ENCODE assay signal across 7 cellular contexts in the genomic region with DNA sequence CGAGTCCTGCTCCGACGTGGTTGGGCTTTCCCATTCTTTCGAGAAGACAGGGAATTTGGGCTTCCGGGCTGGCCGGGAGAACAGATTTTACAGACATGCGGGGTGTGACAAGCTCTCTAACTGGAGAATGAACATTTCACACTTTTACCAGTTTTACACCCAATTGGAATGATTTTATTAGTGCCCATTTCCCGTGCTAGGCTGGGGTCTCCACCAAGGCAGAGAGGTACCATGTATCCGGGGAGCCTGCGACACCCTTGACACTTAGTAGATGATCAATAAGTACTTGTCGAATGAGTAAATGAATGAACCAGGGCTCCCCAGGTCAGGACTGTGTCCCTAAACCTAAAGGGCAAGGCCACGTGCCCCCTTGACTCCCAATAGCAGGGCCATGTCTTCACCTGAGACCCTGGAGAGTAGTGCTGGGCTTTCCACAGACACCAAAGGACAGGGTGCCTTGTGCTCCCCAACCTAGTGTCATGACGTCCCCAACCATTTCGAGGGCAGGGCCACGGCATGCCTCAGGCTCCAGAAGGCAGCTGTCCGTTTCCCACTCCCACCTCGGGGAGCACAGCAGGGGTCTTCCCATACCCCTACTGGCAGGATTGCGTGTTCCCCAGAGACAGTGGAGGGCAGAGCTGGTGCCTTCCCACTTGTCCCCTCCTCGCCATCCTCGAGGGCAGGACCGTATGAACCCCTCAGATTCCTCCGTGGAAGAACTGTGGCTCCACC. TPM values are rescaled to one million over a fixed set of nuclear protein-coding genes. Genes with fewer than 3 reads are reported as not detected.
DNase-seq lines count a peak whose midpoint lies in the region; ATAC-seq and TF ChIP-seq lines count a peak whose summit lies in the region.

No MANE protein-coding gene starts in this region.

- TF ChIP-seq CTCF in Panc1 (IDR thresholded peaks at IDR 0.05) (no peak), tibial nerve (IDR thresholded peaks at IDR 0.05) (no peak)

- peak overlapping the region; percentile 91 for H3K9ac ChIP-seq in mesenchymal stem cell (ENCODE audit: low read length)

- H3K27ac ChIP-seq in Panc1 (ENCODE audit: low read length), result peak overlapping the region; percentile 95
- H3K27ac ChIP-seq in caudate nucleus (ENCODE audit: low read depth, low read length), result peak overlapping the region; percentile 75
- peak overlapping the region; percentile 88 for H3K27ac ChIP-seq in mesenchymal stem cell (ENCODE audit: low read length, poor library complexity, severe bottlenecking)
- peak overlapping the region; percentile 72 to 96 (median 92) for H3K27ac ChIP-seq in tibial nerve

- H3K4me3 ChIP-seq in Panc1 (ENCODE audit: low read depth in 2 of 2, low read length in 2 of 2) (peak overlapping the region; percentile 79 to 82), mesenchymal stem cell (ENCODE audit: insufficient read depth in 1 of 2, low read depth in 1 of 2, low read length in 2 of 2) (peak overlapping the region; percentile 56 to 95), tibial nerve (peak overlapping the region; percentile 70 to 98 (median 88))

- peak overlapping the region; percentile 58 to 75 for H3K18ac ChIP-seq in mesenchymal stem cell (ENCODE audit: low read depth in 1 of 2, low read length in 2 of 2)

- TSS peak; percentile 94 for BruUV-seq in Panc1 (replicated peaks; lab: Mats Ljungman, UMichigan)

- no peaks in the 10 kb centered on the region for H3K27me3 ChIP-seq in Panc1 (ENCODE audit: control insufficient read depth, insufficient read depth, low read length)
- no peaks in the 10 kb centered on the region for H3K27me3 ChIP-seq in mesenchymal stem cell (ENCODE audit: control insufficient read depth in 1 of 2, insufficient read depth in 1 of 2, low read length in 2 of 2)
- H3K27me3 ChIP-seq in tibial nerve, result no peaks in the 10 kb centered on the region

- in situ Hi-C loops in Panc1 (cut with HindIII; ENCODE audit: low pct_unique_long_range_greater_than_20kb, low sequenced_read_pairs), result no loop called here

- peak overlapping the region; percentile 60 for H2AFZ ChIP-seq in mesenchymal stem cell (ENCODE audit: low read depth, low read length)

- H3K36me3 ChIP-seq in Panc1 (ENCODE audit: control insufficient read depth, insufficient read depth, low read length) (peaks cover 2% of the 10 kb centered on the region), mesenchymal stem cell (ENCODE audit: control insufficient read depth in 1 of 2, insufficient read depth in 2 of 2, low read depth in 1 of 2, low read length in 2 of 2) (peaks cover 33 to 50% of the 10 kb centered on the region in 2 experiments), tibial nerve (peaks cover 0 to 48% (median 4%) of the 10 kb centered on the region in 3 donors)

- peak overlapping the region in 1 of 2 experiments; percentile 79 for H3K23ac ChIP-seq in mesenchymal stem cell (ENCODE audit: low read length in 2 of 2)

- peak overlapping the region; percentile 97 for H4K8ac ChIP-seq in mesenchymal stem cell (ENCODE audit: low read length)

- POLR2A ChIA-PET in Panc1 (lab: Charles Lee), result interaction anchor here (1.1 kb wide), 1 partner anchor 29 kb away, joined by 3 read pairs; no protein-coding TSS in a partner anchor

- peak overlapping the region; percentile 69 for H2BK120ac ChIP-seq in mesenchymal stem cell (ENCODE audit: low read depth, low read length)

- no peak for TF ChIP-seq POLR2A in tibial nerve (IDR thresholded peaks at IDR 0.05)

- H3K14ac ChIP-seq in mesenchymal stem cell (ENCODE audit: low read length in 2 of 2), result peak overlapping the region in 1 of 2 experiments; percentile 56

- H2BK15ac ChIP-seq in mesenchymal stem cell (ENCODE audit: low read depth, poor library complexity, severe bottlenecking), result peak overlapping the region; percentile 73

- H3K4me1 ChIP-seq in Panc1 (ENCODE audit: control insufficient read depth, insufficient read depth, low read length), result peaks cover 5% of the 10 kb centered on the region
- H3K4me1 ChIP-seq in mesenchymal stem cell (ENCODE audit: control insufficient read depth, insufficient read depth, low read depth, low read length), result peaks cover 31% of the 10 kb centered on the region
- peaks cover 0 to 60% (median 23%) of the 10 kb centered on the region in 4 donors for H3K4me1 ChIP-seq in tibial nerve

- DNase-seq in Panc1 (ENCODE audit: low read depth, low spot score), result no peak
- DNase-seq in caudate nucleus (lab: John Stamatoyannopoulos, UW), result peak in 1 of 61 donors; percentile 31
- no peak for DNase-seq in mesenchymal stem cell
- DNase-seq in tibial nerve (ENCODE audit: low spot score in 2 of 2), result peak in 1 of 2 donors; percentile 32

- H3K4ac ChIP-seq in mesenchymal stem cell (ENCODE audit: low read depth in 1 of 2, low read length in 2 of 2), result peak overlapping the region; percentile 15 to 82

- H4K91ac ChIP-seq in mesenchymal stem cell (ENCODE audit: low read length), result peak overlapping the region; percentile 89

- H3K9me3 ChIP-seq in Panc1 (ENCODE audit: control insufficient read depth, insufficient read depth, low read depth, low read length) (no peaks in the 10 kb centered on the region), mesenchymal stem cell (ENCODE audit: control insufficient read depth, low read length) (no peaks in the 10 kb centered on the region), tibial nerve (no peaks in the 10 kb centered on the region)

- peaks cover 32% of the 10 kb centered on the region for H3K79me1 ChIP-seq in mesenchymal stem cell (replicated peaks; ENCODE audit: low read length, poor library complexity, severe bottlenecking)

- TF ChIP-seq EP300 in tibial nerve (IDR thresholded peaks at IDR 0.05), result no peak

- 31% methylated on average over 22 of the region's 22 CpGs for WGBS in mesenchymal stem cell
- 11 to 18% methylated on average over 19 to 22 of the region's 22 CpGs for WGBS in tibial nerve, 2 donors

- peak overlapping the region; percentile 57 for H2AK5ac ChIP-seq in mesenchymal stem cell (ENCODE audit: low read length, severe bottlenecking)

- H2BK12ac ChIP-seq in mesenchymal stem cell (ENCODE audit: low read length in 2 of 2), result peak overlapping the region in 1 of 2 experiments; percentile 70

- peak overlapping the region; percentile 86 for H3K4me2 ChIP-seq in mesenchymal stem cell (ENCODE audit: low read length, poor library complexity, severe bottlenecking)

- H2BK5ac ChIP-seq in mesenchymal stem cell (ENCODE audit: low read depth, low read length, poor library complexity, severe bottlenecking), result no peak overlapping the region

- CTCF ChIA-PET in Panc1 (lab: Charles Lee), result no interaction called here

- intact Hi-C loops in Panc1 (cut with micrococcal nuclease; ENCODE audit: unreplicated experiment), result no loop called here

- ATAC-seq in GM21825 (IDR thresholded peaks at IDR 0.05; ENCODE audit: unreplicated experiment) (peak; percentile 0), Panc1 (peak; percentile 7; the same call in 1 of the 2 replicates), HG03159 (IDR thresholded peaks at IDR 0.05; ENCODE audit: unreplicated experiment) (no peak), HG03097 (IDR thresholded peaks at IDR 0.05; ENCODE audit: low FRiP score, unreplicated experiment) (no peak)

RNA-seq across cellular contexts. Expression of a gene that starts 0.7 kb away (rescaled TPM):
- total RNA-seq in Panc1 (2021; ENCODE audit: unreplicated experiment) (32.7 TPM), tibial nerve (10 to 100 TPM; 29.9 to 36.3 (median 34.3) TPM)
- polyA plus RNA-seq in Panc1 (2012; ENCODE audit: insufficient read length), result 38.4 TPM
- 31.6 TPM for polyA plus RNA-seq in mesenchymal stem cell (2013, experiment 1 of 2)
- 31.9 TPM for polyA plus RNA-seq in mesenchymal stem cell (2013, experiment 2 of 2)

RNA-seq across cellular contexts. Expression of a gene that starts 0.9 kb away (rescaled TPM):
- total RNA-seq in Panc1 (2021; ENCODE audit: unreplicated experiment), result 52.0 TPM
- 69.2 TPM for polyA plus RNA-seq in Panc1 (2012; ENCODE audit: insufficient read length)
- 32.9 TPM for polyA plus RNA-seq in mesenchymal stem cell (2013, experiment 1 of 2)
- polyA plus RNA-seq in mesenchymal stem cell (2013, experiment 2 of 2), result 32.8 TPM
- 10 to 100 TPM; 63.9 to 83.3 (median 80.5) TPM for total RNA-seq in tibial nerve

RNA-seq across cellular contexts. Expression of a gene that starts 27.6 kb away (rescaled TPM):
- 33.2 TPM for total RNA-seq in Panc1 (2021; ENCODE audit: unreplicated experiment)
- 20.4 TPM for polyA plus RNA-seq in Panc1 (2012; ENCODE audit: insufficient read length)
- polyA plus RNA-seq in mesenchymal stem cell (2013, experiment 1 of 2), result 18.9 TPM
- polyA plus RNA-seq in mesenchymal stem cell (2013, experiment 2 of 2), result 18.5 TPM
- total RNA-seq in tibial nerve, result 10 to 100 TPM; 23.9 to 35.8 (median 29.9) TPM

Comparison
In these comparisons a context has a peak if more than half of its experiments do, and no peak if none do; other contexts are left out.
1. ATAC-seq: peak in GM21825 (single experiment) and Panc1 (single experiment); none in HG03159 (single experiment) and HG03097 (single experiment).
2. Peak in every context shown above with its lines, with median percentiles within 50 percentile points of each other: H3K27ac ChIP-seq and H3K4me3 ChIP-seq.